8 cellular contexts compared by ENCODE assay signal in genomic region chr2:20222769-20223344, GRCh38. TPM values are rescaled to one million over a fixed set of nuclear protein-coding genes. Genes with fewer than 3 reads are reported as not detected.
DNase-seq lines count a peak whose midpoint lies in the region; ATAC-seq, FAIRE-seq and TF ChIP-seq lines count a peak whose summit lies in the region.

No MANE protein-coding gene starts in this region.

- H3K4me3 Mint-ChIP-seq in activated T-cell treated with anti-CD3 and anti-CD28 coated beads, Interleukin-2, amount 50 U/mL, for 72 hours, result peak overlapping the region; percentile 38 to 47
- peak overlapping the region; percentile 23 for H3K4me3 Mint-ChIP-seq in activated CD4-positive, alpha-beta memory T cell treated with anti-CD3 and anti-CD28 coated beads for 36 hours

- H3K36me3 Mint-ChIP-seq in activated T-cell treated with anti-CD3 and anti-CD28 coated beads, Interleukin-2, amount 50 U/mL, for 72 hours (ENCODE audit: insufficient read depth in 2 of 2), result no peaks in the 10 kb centered on the region
- H3K36me3 Mint-ChIP-seq in activated CD4-positive, alpha-beta memory T cell treated with anti-CD3 and anti-CD28 coated beads for 36 hours, result no peaks in the 10 kb centered on the region

- no peak for DNase-seq in activated T-cell treated with anti-CD3 and anti-CD28 coated beads, Interleukin-2, amount 50 U/mL, for 72 hours
- no peak for DNase-seq in activated T-cell treated with anti-CD3 and anti-CD28 coated beads, Interleukin-2, amount 50 U/mL, for 1 hour
- DNase-seq in activated CD4-positive, alpha-beta memory T cell treated with anti-CD3 and anti-CD28 coated beads for 36 hours, result no peak
- DNase-seq in kidney (peak; percentile 51), sciatic nerve (ENCODE audit: low spot score) (no peak), glomerular visceral epithelial cell (ENCODE audit: extremely low spot score) (no peak)

- no peak for TF ChIP-seq CTCF in kidney (IDR thresholded peaks at IDR 0.05; ENCODE audit: borderline replicate concordance, extremely low read depth, insufficient read depth)

- CTCF ChIA-PET in activated CD4-positive, alpha-beta memory T cell treated with anti-CD3 and anti-CD28 coated beads for 36 hours (lab: Charles Lee), result no interaction called here

- H3K27me3 ChIP-seq in thymus (ENCODE audit: control insufficient read depth, insufficient read depth), result peaks cover 48% of the 10 kb centered on the region

- no peaks in the 10 kb centered on the region for H3K9me3 Mint-ChIP-seq in activated T-cell treated with anti-CD3 and anti-CD28 coated beads, Interleukin-2, amount 50 U/mL, for 72 hours
- no peaks in the 10 kb centered on the region for H3K9me3 Mint-ChIP-seq in activated CD4-positive, alpha-beta memory T cell treated with anti-CD3 and anti-CD28 coated beads for 36 hours

- no peak overlapping the region for H3K27ac Mint-ChIP-seq in activated T-cell treated with anti-CD3 and anti-CD28 coated beads, Interleukin-2, amount 50 U/mL, for 72 hours
- no peak overlapping the region for H3K27ac Mint-ChIP-seq in activated CD4-positive, alpha-beta memory T cell treated with anti-CD3 and anti-CD28 coated beads for 36 hours

- intact Hi-C loops in activated CD4-positive, alpha-beta memory T cell treated with anti-CD3 and anti-CD28 coated beads for 36 hours (cut with micrococcal nuclease), result loop anchor here (10.0 kb wide), 1 partner anchor 208 kb away; the partner anchor contains the start of gene MATN3
- intact Hi-C loops in kidney (cut with DNase I), result no loop called here
- intact Hi-C loops in sciatic nerve (cut with DNase I), result no loop called here

- H3K4me1 ChIP-seq in kidney (ENCODE audit: control insufficient read depth in 1 of 2, insufficient read depth in 1 of 2, low read depth in 1 of 2, low read length in 2 of 2), result peaks cover 12 to 33% of the 10 kb centered on the region in 2 donors
- H3K4me1 ChIP-seq in thymus (ENCODE audit: control insufficient read depth, insufficient read depth, low read length), result peaks cover 2% of the 10 kb centered on the region

- peaks cover 67% of the 10 kb centered on the region for H3K27me3 Mint-ChIP-seq in activated T-cell treated with anti-CD3 and anti-CD28 coated beads, Interleukin-2, amount 50 U/mL, for 72 hours (ENCODE audit: low read depth)
- peaks cover 41% of the 10 kb centered on the region for H3K27me3 Mint-ChIP-seq in activated CD4-positive, alpha-beta memory T cell treated with anti-CD3 and anti-CD28 coated beads for 36 hours

- H3K9me3 ChIP-seq in kidney (ENCODE audit: control insufficient read depth in 1 of 2, low read length in 2 of 2) (no peaks in the 10 kb centered on the region), thymus (ENCODE audit: control insufficient read depth) (no peaks in the 10 kb centered on the region)

- WGBS in thymus, result 45% methylated on average over 19 of the region's 19 CpGs

- no peak for FAIRE-seq in kidney (lab: Jason Lieb, UNC)

- POLR2A ChIA-PET in activated CD4-positive, alpha-beta memory T cell treated with anti-CD3 and anti-CD28 coated beads for 36 hours (lab: Charles Lee), result no interaction called here

- H3K4me1 Mint-ChIP-seq in activated T-cell treated with anti-CD3 and anti-CD28 coated beads, Interleukin-2, amount 50 U/mL, for 72 hours (ENCODE audit: low read depth), result peaks cover 5% of the 10 kb centered on the region
- H3K4me1 Mint-ChIP-seq in activated CD4-positive, alpha-beta memory T cell treated with anti-CD3 and anti-CD28 coated beads for 36 hours (ENCODE audit: low read depth), result peaks cover 6% of the 10 kb centered on the region

- peak overlapping the region; percentile 64 to 73 for H3K4me3 ChIP-seq in kidney (ENCODE audit: low read length in 2 of 2)
- no peak overlapping the region for H3K4me3 ChIP-seq in thymus (ENCODE audit: low read length)

- no peak for ATAC-seq in activated T-cell treated with anti-CD3 and anti-CD28 coated beads, Interleukin-2, amount 50 U/mL, for 72 hours (replicated peaks in 1 of 2)
- ATAC-seq in GM19324 (IDR thresholded peaks at IDR 0.05; ENCODE audit: low FRiP score, unreplicated experiment) (no peak), sciatic nerve (no peak)

- H3K27ac ChIP-seq in kidney (ENCODE audit: low read depth in 2 of 2, low read length in 2 of 2), result peak overlapping the region; percentile 46 to 56
- peak overlapping the region; percentile 8 for H3K27ac ChIP-seq in thymus (ENCODE audit: low read depth)

- H3K36me3 ChIP-seq in kidney (ENCODE audit: control insufficient read depth in 1 of 2, insufficient read depth in 2 of 2, low read length in 2 of 2), result no peaks in the 10 kb centered on the region
- no peaks in the 10 kb centered on the region for H3K36me3 ChIP-seq in thymus (ENCODE audit: control insufficient read depth, insufficient read depth)

- H3K9ac ChIP-seq in kidney (ENCODE audit: low read length in 2 of 2), result peak overlapping the region in 1 of 2 donors; percentile 14

RNA-seq across cellular contexts. Expression of gene SDC1, which starts 2.1 kb away (rescaled TPM):
- total RNA-seq in activated T-cell treated with anti-CD3 and anti-CD28 coated beads, Interleukin-2, amount 50 U/mL, for 72 hours, result under 1 TPM; 0.16 to 0.38 TPM
- under 1 TPM in 1 of 2 experiments, not detected in 1; 0.12 TPM for total RNA-seq in activated CD4-positive, alpha-beta memory T cell treated with anti-CD3 and anti-CD28 coated beads for 36 hours
- 266 TPM for total RNA-seq in kidney
- polyA plus RNA-seq in kidney (ENCODE audit: insufficient read depth, low read depth, low replicate concordance), result 206 TPM
- 18.9 TPM for polyA plus RNA-seq in thymus
- 0.98 TPM for total RNA-seq in sciatic nerve

Comparison
In these comparisons a context has a peak if more than half of its experiments do, and no peak if none do; other contexts are left out.
1. RNA of gene SDC1, which starts 2.1 kb away (total RNA-seq): 266 TPM in kidney (single experiment); 0.98 TPM in sciatic nerve (single experiment), 0.16 to 0.38 TPM in activated T-cell treated with anti-CD3 and anti-CD28 coated beads, Interleukin-2, amount 50 U/mL, for 72 hours and 0.12 TPM in activated CD4-positive, alpha-beta memory T cell treated with anti-CD3 and anti-CD28 coated beads for 36 hours; every median in the first group is over 100 times any median in the second.